Comparison of ENCODE assay signal across 38 cellular contexts in the genomic region with DNA sequence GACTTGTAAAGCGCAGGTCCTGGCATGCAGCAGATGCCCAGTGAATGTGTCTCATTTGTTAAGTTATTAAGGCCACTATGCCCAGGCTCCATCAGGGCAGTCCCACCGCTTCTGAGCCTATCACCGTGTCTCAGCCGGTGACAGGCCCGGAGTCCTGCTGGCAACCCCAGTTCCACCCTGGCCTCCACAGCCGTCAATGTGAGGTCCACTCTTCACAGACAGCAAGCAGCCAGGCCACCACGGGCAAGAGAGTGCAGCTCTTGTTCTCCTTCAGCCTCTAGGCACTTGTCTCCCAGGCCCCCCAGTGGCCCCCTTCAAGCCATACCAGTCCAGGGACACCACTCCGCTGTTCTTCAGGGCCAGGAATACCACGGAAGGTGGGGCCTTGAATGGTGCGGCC. TPM values are rescaled to one million over a fixed set of nuclear protein-coding genes. Genes with fewer than 3 reads are reported as not detected.
"Had no signal": no experiment of that assay in that cellular context is flagged by ENCODE, and none has a peak within 500 bp of the region (broad histone marks: within the 10 kb centered on the region; RNA-seq: fewer than 3 reads in every experiment).

No MANE protein-coding gene starts in this region.

- H3K4me1 ChIP-seq: esophagus squamous epithelium, gastroesophageal sphincter had no signal

- H3K27me3 ChIP-seq: brain microvascular endothelial cell had no signal

- FAIRE-seq: astrocyte, colon, endometrium, endothelial cell of umbilical vein had no signal

- H3K36me3 ChIP-seq: brain microvascular endothelial cell, esophagus squamous epithelium, gastroesophageal sphincter, WERI-Rb-1 had no signal

- ATAC-seq: activated CD4-positive, CD25-positive, alpha-beta regulatory T cell treated with anti-CD3 and anti-CD28 coated beads, Interleukin-2, amount 50 U/mL, for 24 hours; activated CD8-positive, alpha-beta T cell treated with anti-CD3 and anti-CD28 coated beads for 36 hours; activated T-cell treated with anti-CD3 and anti-CD28 coated beads, Interleukin-2, amount 50 U/mL, for 4 hours; activated T-helper 17 cell treated with anti-CD3 and anti-CD28 coated beads, Interleukin-2, amount 50 U/mL, for 72 hours; gastroesophageal sphincter; T-helper 17 cell had no signal

- H3K9me3 ChIP-seq: esophagus squamous epithelium, gastroesophageal sphincter had no signal

- DNase-seq: activated B cell treated with CpG ODN at 0.5 μM for 24 hours; activated CD4-positive, alpha-beta T cell treated with anti-CD3 and anti-CD28 coated beads for 48 hours; activated CD4-positive, alpha-beta T cell treated with anti-CD3 and anti-CD28 coated beads, Interleukin-2, amount 50 U/mL, for 1 hour; activated CD4-positive, alpha-beta T cell treated with anti-CD3 and anti-CD28 coated beads, Interleukin-2, amount 50 U/mL, for 48 hours; activated CD8-positive, alpha-beta memory T cell treated with anti-CD3 and anti-CD28 coated beads for 24 hours; activated CD8-positive, alpha-beta T cell treated with anti-CD3 and anti-CD28 coated beads for 36 hours; activated effector memory CD4-positive, alpha-beta T cell treated with Interleukin-2 at 50 U/mL for 16 hours; activated gamma-delta T cell treated with Interleukin-2 at 50 U/mL for 16 hours; activated naive CD4-positive, alpha-beta T cell treated with anti-CD3 and anti-CD28 coated beads, Interleukin-2, amount 50 U/mL, for 16 hours; activated naive CD4-positive, alpha-beta T cell treated with Interleukin-2 at 50 U/mL for 16 hours; activated T-cell treated with anti-CD3 and anti-CD28 coated beads, Interleukin-2, amount 50 U/mL, for 4 hours; amniotic stem cell; anterior cingulate cortex; brain microvascular endothelial cell; cortex of kidney; dermis blood vessel endothelial cell; effector CD8-positive, alpha-beta T cell; esophagus squamous epithelium; foreskin melanocyte; T-helper 1 cell; T-helper 17 cell; T1000; WERI-Rb-1 had no signal

- H3K4me3 ChIP-seq: esophagus squamous epithelium, gastroesophageal sphincter had no signal

- H3K27ac ChIP-seq: brain microvascular endothelial cell, epithelial cell of prostate, esophagus squamous epithelium, gastroesophageal sphincter, WERI-Rb-1 had no signal

RNA-seq across cellular contexts. Expression of a gene that starts 22.6 kb away (rescaled TPM):
- total RNA-seq: activated B cell treated with CpG ODN at 0.5 μM for 24 hours; activated CD8-positive, alpha-beta T cell treated with anti-CD3 and anti-CD28 coated beads for 36 hours; activated T-cell treated with anti-CD3 and anti-CD28 coated beads, Interleukin-2, amount 50 U/mL, for 4 hours; activated T-helper 17 cell treated with anti-CD3 and anti-CD28 coated beads, Interleukin-2, amount 50 U/mL, for 72 hours; bronchial epithelial cell; cardiac septum; dermis blood vessel endothelial cell; endothelial cell of umbilical vein; fibroblast of lung; fibroblast of villous mesenchyme; gastroesophageal sphincter; glomerular endothelial cell; T-helper 17 cell had no signal
- polyA plus RNA-seq: fibroblast of lung had no signal

RNA-seq across cellular contexts. Expression of a gene that starts 25.5 kb away (rescaled TPM):
- total RNA-seq: activated B cell treated with CpG ODN at 0.5 μM for 24 hours; activated CD8-positive, alpha-beta T cell treated with anti-CD3 and anti-CD28 coated beads for 36 hours; activated T-cell treated with anti-CD3 and anti-CD28 coated beads, Interleukin-2, amount 50 U/mL, for 4 hours; activated T-helper 17 cell treated with anti-CD3 and anti-CD28 coated beads, Interleukin-2, amount 50 U/mL, for 72 hours; astrocyte; bronchial epithelial cell; cardiac septum; cerebellum; dermis blood vessel endothelial cell; endothelial cell of umbilical vein; esophagus squamous epithelium; fibroblast of lung; gastroesophageal sphincter; glomerular endothelial cell; T-helper 17 cell had no signal
- polyA plus RNA-seq: endothelial cell of umbilical vein, fibroblast of lung had no signal

RNA-seq across cellular contexts. Expression of a gene that starts 33.7 kb away (rescaled TPM):
- total RNA-seq: activated B cell treated with CpG ODN at 0.5 μM for 24 hours; activated CD8-positive, alpha-beta T cell treated with anti-CD3 and anti-CD28 coated beads for 36 hours; activated T-cell treated with anti-CD3 and anti-CD28 coated beads, Interleukin-2, amount 50 U/mL, for 4 hours; activated T-helper 17 cell treated with anti-CD3 and anti-CD28 coated beads, Interleukin-2, amount 50 U/mL, for 72 hours; astrocyte; bronchial epithelial cell; cardiac septum; cerebellum; dermis blood vessel endothelial cell; endothelial cell of umbilical vein; fibroblast of lung; fibroblast of villous mesenchyme; gastroesophageal sphincter; glomerular endothelial cell; T-helper 17 cell had no signal
- polyA plus RNA-seq: endothelial cell of umbilical vein, esophagus, fibroblast of lung had no signal

RNA-seq across cellular contexts. Expression of a gene that starts 42.0 kb away (rescaled TPM):
- total RNA-seq: activated B cell treated with CpG ODN at 0.5 μM for 24 hours; activated CD8-positive, alpha-beta T cell treated with anti-CD3 and anti-CD28 coated beads for 36 hours; astrocyte; bronchial epithelial cell; cardiac septum; cerebellum; dermis blood vessel endothelial cell; endothelial cell of umbilical vein; fibroblast of lung; fibroblast of villous mesenchyme; glomerular endothelial cell; T-helper 17 cell had no signal
- polyA plus RNA-seq: fibroblast of lung had no signal

RNA-seq across cellular contexts. Expression of a gene that starts 59.3 kb away (rescaled TPM):
- total RNA-seq: activated B cell treated with CpG ODN at 0.5 μM for 24 hours; activated CD8-positive, alpha-beta T cell treated with anti-CD3 and anti-CD28 coated beads for 36 hours; activated T-cell treated with anti-CD3 and anti-CD28 coated beads, Interleukin-2, amount 50 U/mL, for 4 hours; activated T-helper 17 cell treated with anti-CD3 and anti-CD28 coated beads, Interleukin-2, amount 50 U/mL, for 72 hours; bronchial epithelial cell; cardiac septum; dermis blood vessel endothelial cell; endothelial cell of umbilical vein; esophagus squamous epithelium; fibroblast of villous mesenchyme; glomerular endothelial cell; T-helper 17 cell had no signal
- polyA plus RNA-seq: esophagus had no signal
